8 cellular contexts compared by ENCODE assay signal in the genomic region with DNA sequence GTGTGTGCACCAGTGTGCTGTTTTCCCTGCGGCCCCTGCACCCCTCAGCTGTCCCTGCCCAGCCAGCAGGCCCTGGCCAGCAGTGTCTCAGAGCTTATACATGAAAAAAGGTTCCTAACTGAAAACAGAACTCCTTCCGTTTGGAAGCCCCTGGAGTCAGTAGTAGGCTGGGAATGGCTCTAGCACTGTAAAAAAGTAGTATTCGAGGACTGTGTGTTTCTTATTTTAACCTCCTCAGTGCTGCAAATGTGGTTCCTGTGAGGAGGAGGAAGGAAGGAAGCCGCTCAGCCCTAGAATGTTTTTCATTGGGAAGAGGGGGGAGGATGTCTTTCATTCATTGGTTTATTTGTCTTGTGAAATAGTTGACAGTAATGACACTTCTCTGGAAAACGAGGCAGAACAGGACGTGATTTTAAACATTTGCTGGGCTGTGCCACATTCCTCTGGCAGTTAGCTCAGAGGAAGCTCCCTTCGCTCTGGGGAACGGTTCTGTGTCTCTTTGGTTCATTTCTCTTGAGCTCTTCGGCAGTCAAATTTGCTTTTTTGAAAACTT.
DNase-seq lines count a peak whose midpoint lies in the region; ATAC-seq and TF ChIP-seq lines count a peak whose summit lies in the region.

No MANE protein-coding gene starts in this region.

- no peak overlapping the region for H2AFZ ChIP-seq in HCT116 (ENCODE audit: low read depth, low read length, poor library complexity, severe bottlenecking)

- RAD21 ChIA-PET in HCT116 (lab: Charles Lee; ENCODE audit: low non-redundant PET in 1 of 2, low total read pairs in 2 of 2, uncharacterized antibody in 2 of 2, unreplicated experiment in 2 of 2): no interaction called here

- peaks cover 65% of the 10 kb centered on the region for H3K79me2 ChIP-seq in HCT116 (ENCODE audit: insufficient read depth, low read length)

- POLR2A ChIA-PET in HCT116 (lab: Charles Lee): interaction anchor here (0.6 to 1.5 kb wide), 4 partner anchors 10 to 1113 kb away, joined by 3 to 6 read pairs (median 4); no protein-coding TSS in a partner anchor

- ATAC-seq in HCT116: no peak
- ATAC-seq in HG03469 (IDR thresholded peaks at IDR 0.05; ENCODE audit: unreplicated experiment): no peak

- H3K4me1 ChIP-seq in BLaER1 (peaks cover 52% of the 10 kb centered on the region), HCT116 (ENCODE audit: control insufficient read depth in 1 of 2, insufficient read depth in 2 of 2, low read length in 2 of 2) (peaks cover 14 to 26% of the 10 kb centered on the region in 2 experiments), muscle layer of duodenum (ENCODE audit: control insufficient read depth in 1 of 2, insufficient read depth in 2 of 2, low read length in 2 of 2) (peaks cover 39 to 55% of the 10 kb centered on the region in 2 donors)

- no peaks in the 10 kb centered on the region for H3K9me2 ChIP-seq in HCT116 (ENCODE audit: insufficient read depth)

- TF ChIP-seq POLR2A in HCT116 (IDR thresholded peaks at IDR 0.05; ENCODE audit: borderline replicate concordance, extremely low read depth, insufficient read depth, insufficient read length) (no peak), erythroblast (IDR thresholded peaks at IDR 0.05; ENCODE audit: low read length) (no peak)

- H3K9ac ChIP-seq in BLaER1 (peak overlapping the region; percentile 95), HCT116 (ENCODE audit: low read length) (peak overlapping the region; percentile 88)

- TF ChIP-seq CTCF in HCT116 (IDR thresholded peaks at IDR 0.05 in 2 of 3, conservative IDR thresholded peaks at IDR 0.05 in 1 of 3; ENCODE audit: borderline replicate concordance in 1 of 3, insufficient read depth in 1 of 3, low read depth in 2 of 3, low read length in 2 of 3): no peak

- CTCF ChIA-PET in HCT116 (lab: Charles Lee): interaction anchor here (0.6 to 1.1 kb wide), 2 partner anchors 81 to 453 kb away, joined by 3 read pairs; no protein-coding TSS in a partner anchor

- H3K4me3 ChIP-seq in BLaER1 (peak overlapping the region; percentile 83), HCT116 (replicated peaks in 1 of 2; ENCODE audit: low read depth in 1 of 2, low read length in 2 of 2) (peak overlapping the region; percentile 77 to 94), muscle layer of duodenum (ENCODE audit: low read depth in 1 of 2, low read length in 2 of 2) (peak overlapping the region; percentile 66 to 70)

- no peak for DNase-seq in HCT116 (ENCODE audit: low read depth, low spot score)
- peak; percentile 21 for DNase-seq in T1000 (lab: John Stamatoyannopoulos, UW)
- peak; percentile 15 to 27 for DNase-seq in erythroblast (lab: John Stamatoyannopoulos, UW)
- no peak for DNase-seq in D341Med (ENCODE audit: low spot score)
- no peak for DNase-seq in GM19240 (ENCODE audit: insufficient read length, low spot score)

- peaks cover 11% of the 10 kb centered on the region for H3K36me3 ChIP-seq in BLaER1
- H3K36me3 ChIP-seq in HCT116 (ENCODE audit: control insufficient read depth in 1 of 2, insufficient read depth in 2 of 2, low read length in 2 of 2): no peaks in the 10 kb centered on the region
- peaks cover 0 to 5% of the 10 kb centered on the region in 2 donors for H3K36me3 ChIP-seq in muscle layer of duodenum (ENCODE audit: control insufficient read depth in 1 of 2, insufficient read depth in 2 of 2, low read length in 2 of 2)

- H3K27me3 ChIP-seq in BLaER1 (no peaks in the 10 kb centered on the region), HCT116 (ENCODE audit: insufficient read depth, low read length) (no peaks in the 10 kb centered on the region), muscle layer of duodenum (ENCODE audit: low read depth, low read length) (no peaks in the 10 kb centered on the region)

- no peak for TF ChIP-seq RAD21 in HCT116 (IDR thresholded peaks at IDR 0.05; ENCODE audit: low read depth)

- peaks cover 49% of the 10 kb centered on the region for H4K20me1 ChIP-seq in BLaER1
- H4K20me1 ChIP-seq in HCT116 (ENCODE audit: insufficient read depth): no peaks in the 10 kb centered on the region

- H3K27ac ChIP-seq in BLaER1: peak overlapping the region; percentile 96
- peak overlapping the region; percentile 91 for H3K27ac ChIP-seq in HCT116 (ENCODE audit: low read depth, low read length)
- peak overlapping the region; percentile 96 for H3K27ac ChIP-seq in muscle layer of duodenum (ENCODE audit: low read length)

- no TSS peak for BruUV-seq in HCT116 (replicated peaks; lab: Mats Ljungman, UMichigan)

- H3K4me2 ChIP-seq in BLaER1: peak overlapping the region; percentile 95
- peak overlapping the region; percentile 88 for H3K4me2 ChIP-seq in HCT116 (ENCODE audit: low read length)

- no peaks in the 10 kb centered on the region for H3K9me3 ChIP-seq in BLaER1
- no peaks in the 10 kb centered on the region for H3K9me3 ChIP-seq in HCT116 (ENCODE audit: control insufficient read depth in 1 of 2, insufficient read depth in 1 of 2, low read depth in 1 of 2, low read length in 2 of 2)
- H3K9me3 ChIP-seq in muscle layer of duodenum (ENCODE audit: control insufficient read depth in 1 of 2, low read length in 2 of 2): no peaks in the 10 kb centered on the region

- intact Hi-C loops in HCT116 (cut with micrococcal nuclease): no loop called here

TF ChIP-seq in HCT116, 20 proteins besides CTCF, POLR2A, EP300 and RAD21 (continues in another document):
- TF ChIP-seq CEBPB (IDR thresholded peaks at IDR 0.05; ENCODE audit: low read depth) (0 out of 2 replicates have a peak, but pooled peaks have one; percentile 34), SP1 (IDR thresholded peaks at IDR 0.05; ENCODE audit: low read depth) (0 out of 2 replicates have a peak, but pooled peaks have one; percentile 11), EGR1 (IDR thresholded peaks at IDR 0.05; ENCODE audit: low read depth) (no peak), SIN3A (IDR thresholded peaks at IDR 0.05; ENCODE audit: low read depth) (peak; percentile 76), EZH2phosphoT487 (IDR thresholded peaks at IDR 0.05; ENCODE audit: borderline replicate concordance) (no peak), TCF7L2 (IDR thresholded peaks at IDR 0.05; ENCODE audit: borderline replicate concordance, extremely low read depth, insufficient read depth, insufficient read length) (no peak), FOSL1 (IDR thresholded peaks at IDR 0.05; ENCODE audit: low read depth) (no peak), ZFX (IDR thresholded peaks at IDR 0.05) (no peak), POLR2AphosphoS5 (IDR thresholded peaks at IDR 0.05; ENCODE audit: low read depth, low read length) (no peak), JUND (IDR thresholded peaks at IDR 0.05) (no peak), YY1 (IDR thresholded peaks at IDR 0.05; ENCODE audit: extremely low read depth, insufficient replicate concordance, low read depth, low read length) (no peak), CBX3 (IDR thresholded peaks at IDR 0.05; ENCODE audit: low read depth) (no peak), SRF (IDR thresholded peaks at IDR 0.05; ENCODE audit: low read depth) (no peak), EZH2 (IDR thresholded peaks at IDR 0.05) (no peak)
- TF ChIP-seq, protein P1, sequence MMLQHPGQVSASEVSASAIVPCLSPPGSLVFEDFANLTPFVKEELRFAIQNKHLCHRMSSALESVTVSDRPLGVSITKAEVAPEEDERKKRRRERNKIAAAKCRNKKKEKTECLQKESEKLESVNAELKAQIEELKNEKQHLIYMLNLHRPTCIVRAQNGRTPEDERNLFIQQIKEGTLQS (IDR thresholded peaks at IDR 0.05): no peak
- TF ChIP-seq, protein P2, sequence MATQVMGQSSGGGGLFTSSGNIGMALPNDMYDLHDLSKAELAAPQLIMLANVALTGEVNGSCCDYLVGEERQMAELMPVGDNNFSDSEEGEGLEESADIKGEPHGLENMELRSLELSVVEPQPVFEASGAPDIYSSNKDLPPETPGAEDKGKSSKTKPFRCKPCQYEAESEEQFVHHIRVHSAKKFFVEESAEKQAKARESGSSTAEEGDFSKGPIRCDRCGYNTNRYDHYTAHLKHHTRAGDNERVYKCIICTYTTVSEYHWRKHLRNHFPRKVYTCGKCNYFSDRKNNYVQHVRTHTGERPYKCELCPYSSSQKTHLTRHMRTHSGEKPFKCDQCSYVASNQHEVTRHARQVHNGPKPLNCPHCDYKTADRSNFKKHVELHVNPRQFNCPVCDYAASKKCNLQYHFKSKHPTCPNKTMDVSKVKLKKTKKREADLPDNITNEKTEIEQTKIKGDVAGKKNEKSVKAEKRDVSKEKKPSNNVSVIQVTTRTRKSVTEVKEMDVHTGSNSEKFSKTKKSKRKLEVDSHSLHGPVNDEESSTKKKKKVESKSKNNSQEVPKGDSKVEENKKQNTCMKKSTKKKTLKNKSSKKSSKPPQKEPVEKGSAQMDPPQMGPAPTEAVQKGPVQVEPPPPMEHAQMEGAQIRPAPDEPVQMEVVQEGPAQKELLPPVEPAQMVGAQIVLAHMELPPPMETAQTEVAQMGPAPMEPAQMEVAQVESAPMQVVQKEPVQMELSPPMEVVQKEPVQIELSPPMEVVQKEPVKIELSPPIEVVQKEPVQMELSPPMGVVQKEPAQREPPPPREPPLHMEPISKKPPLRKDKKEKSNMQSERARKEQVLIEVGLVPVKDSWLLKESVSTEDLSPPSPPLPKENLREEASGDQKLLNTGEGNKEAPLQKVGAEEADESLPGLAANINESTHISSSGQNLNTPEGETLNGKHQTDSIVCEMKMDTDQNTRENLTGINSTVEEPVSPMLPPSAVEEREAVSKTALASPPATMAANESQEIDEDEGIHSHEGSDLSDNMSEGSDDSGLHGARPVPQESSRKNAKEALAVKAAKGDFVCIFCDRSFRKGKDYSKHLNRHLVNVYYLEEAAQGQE (IDR thresholded peaks at IDR 0.05; ENCODE audit: low read depth): no peak
- TF ChIP-seq, protein P3, sequence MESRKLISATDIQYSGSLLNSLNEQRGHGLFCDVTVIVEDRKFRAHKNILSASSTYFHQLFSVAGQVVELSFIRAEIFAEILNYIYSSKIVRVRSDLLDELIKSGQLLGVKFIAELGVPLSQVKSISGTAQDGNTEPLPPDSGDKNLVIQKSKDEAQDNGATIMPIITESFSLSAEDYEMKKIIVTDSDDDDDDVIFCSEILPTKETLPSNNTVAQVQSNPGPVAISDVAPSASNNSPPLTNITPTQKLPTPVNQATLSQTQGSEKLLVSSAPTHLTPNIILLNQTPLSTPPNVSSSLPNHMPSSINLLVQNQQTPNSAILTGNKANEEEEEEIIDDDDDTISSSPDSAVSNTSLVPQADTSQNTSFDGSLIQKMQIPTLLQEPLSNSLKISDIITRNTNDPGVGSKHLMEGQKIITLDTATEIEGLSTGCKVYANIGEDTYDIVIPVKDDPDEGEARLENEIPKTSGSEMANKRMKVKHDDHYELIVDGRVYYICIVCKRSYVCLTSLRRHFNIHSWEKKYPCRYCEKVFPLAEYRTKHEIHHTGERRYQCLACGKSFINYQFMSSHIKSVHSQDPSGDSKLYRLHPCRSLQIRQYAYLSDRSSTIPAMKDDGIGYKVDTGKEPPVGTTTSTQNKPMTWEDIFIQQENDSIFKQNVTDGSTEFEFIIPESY (IDR thresholded peaks at IDR 0.05; ENCODE audit: extremely low read depth, insufficient replicate concordance, low read length): no peak
- TF ChIP-seq, protein P4, sequence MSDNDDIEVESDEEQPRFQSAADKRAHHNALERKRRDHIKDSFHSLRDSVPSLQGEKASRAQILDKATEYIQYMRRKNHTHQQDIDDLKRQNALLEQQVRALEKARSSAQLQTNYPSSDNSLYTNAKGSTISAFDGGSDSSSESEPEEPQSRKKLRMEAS (IDR thresholded peaks at IDR 0.05): no peak

Comparison
In these comparisons a context has a peak if more than half of its experiments do, and no peak if none do; other contexts are left out.
1. DNase-seq: peak in T1000 (single experiment) and erythroblast (2 of 2); none in HCT116 (single experiment), D341Med (single experiment) and GM19240 (single experiment).
2. Peak in every context shown above with its lines, with median percentiles within 50 percentile points of each other: H3K27ac ChIP-seq and H3K4me3 ChIP-seq.